Comparison of ENCODE assay signal across 1 cellular context in the genomic region with DNA sequence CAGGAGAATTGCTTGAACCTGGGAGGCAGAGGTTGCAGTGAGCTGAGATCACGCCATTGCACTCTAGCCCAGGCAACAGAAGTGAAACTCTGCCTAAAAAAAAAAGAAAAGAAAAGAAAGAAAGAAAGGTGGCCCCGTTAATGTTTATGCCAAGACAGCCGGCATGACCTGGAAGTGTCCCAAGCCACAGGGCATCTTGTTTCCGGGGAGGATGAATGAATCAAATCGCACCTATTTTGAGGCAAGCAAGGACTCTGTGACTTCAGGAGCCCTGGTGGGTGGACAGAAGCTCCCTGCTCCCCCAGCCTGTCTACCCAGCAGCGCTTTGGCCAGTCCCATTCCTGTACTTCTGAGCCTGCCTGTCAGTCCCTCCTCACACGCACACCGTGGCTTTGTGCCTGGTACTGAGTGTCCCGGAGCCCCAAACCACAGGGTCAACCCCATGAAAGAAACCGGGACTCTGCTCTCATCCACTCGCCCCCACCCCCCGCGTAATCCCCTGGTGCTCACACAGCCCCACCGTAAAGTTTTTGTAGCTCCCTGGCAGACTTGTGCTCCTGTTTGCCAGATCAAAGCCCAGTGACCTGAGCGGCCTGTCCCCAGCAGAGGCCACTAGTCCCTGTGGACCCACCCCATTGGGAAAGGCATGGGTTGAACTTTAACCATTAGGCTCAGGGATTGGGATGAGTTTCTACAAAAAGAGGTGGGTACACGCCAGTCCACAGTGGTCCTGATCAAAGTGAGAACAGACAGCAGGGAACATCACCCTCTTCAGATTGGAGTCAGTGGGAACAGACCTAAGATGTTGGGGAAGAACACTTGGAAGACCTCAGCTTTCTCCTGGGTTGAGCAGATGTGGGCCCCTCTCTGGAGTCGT.
A peak's percentile ranks its signal among the peaks of the same experiment; 100 is the strongest.
TF ChIP-seq lines count a peak whose summit lies in the region.

No MANE protein-coding gene starts in this region.

TF ChIP-seq in HepG2, 621 proteins besides CTCF, POLR2A, EP300 and RAD21 (continued from another document and continues in another):
- peak; percentile 92 for TF ChIP-seq HNF1A (IDR thresholded peaks at IDR 0.05; ENCODE audit: low read depth)
- peak; percentile 96; the same call in 1 of the 2 replicates for TF ChIP-seq HNF1A (CRISPR knock-in tag; IDR thresholded peaks at IDR 0.05; ENCODE audit: borderline replicate concordance)
- TF ChIP-seq ZNF563 (CRISPR knock-in tag; IDR thresholded peaks at IDR 0.05) = peak; percentile 39
- TF ChIP-seq AHR (CRISPR knock-in tag; IDR thresholded peaks at IDR 0.05) = no peak
- peak; percentile 72; the same call in 1 of the 3 replicates for TF ChIP-seq MXI1 (IDR thresholded peaks at IDR 0.05; ENCODE audit: borderline replicate concordance, low read depth, low read length)
- no peak; the same call in 1 of the 2 replicates for TF ChIP-seq CHCHD3 (CRISPR knock-in tag; IDR thresholded peaks at IDR 0.05)
- no peak for TF ChIP-seq SAFB2 (CRISPR knock-in tag; IDR thresholded peaks at IDR 0.05; ENCODE audit: borderline replicate concordance, low read depth)
- TF ChIP-seq DMTF1 (CRISPR knock-in tag; IDR thresholded peaks at IDR 0.05) = no peak
- TF ChIP-seq STAG1 (CRISPR knock-in tag; IDR thresholded peaks at IDR 0.05) = peak; percentile 41
- TF ChIP-seq NCOA2 (CRISPR knock-in tag; IDR thresholded peaks at IDR 0.05) = peak; percentile 64
- TF ChIP-seq ZNF160 (CRISPR knock-in tag; IDR thresholded peaks at IDR 0.05) = peak; percentile 74; the same call in 1 of the 2 replicates
- no peak for TF ChIP-seq ZFYVE20 (CRISPR knock-in tag; IDR thresholded peaks at IDR 0.05; ENCODE audit: borderline replicate concordance, low read depth)
- peak in 1 of 2 experiments; percentile 88; a peak in 2 of 4 replicates for TF ChIP-seq HMGXB4 (CRISPR knock-in tag; IDR thresholded peaks at IDR 0.05; ENCODE audit: borderline replicate concordance in 1 of 2, low read depth in 1 of 2)
- no peak for TF ChIP-seq ESRRA (CRISPR knock-in tag; IDR thresholded peaks at IDR 0.05; ENCODE audit: low read depth)
- TF ChIP-seq SMAD1 (CRISPR knock-in tag; IDR thresholded peaks at IDR 0.05; ENCODE audit: borderline replicate concordance, low read depth) = no peak
- TF ChIP-seq MED13 (CRISPR knock-in tag; IDR thresholded peaks at IDR 0.05) = peak; percentile 57; the same call in 1 of the 2 replicates
- TF ChIP-seq, protein P1, sequence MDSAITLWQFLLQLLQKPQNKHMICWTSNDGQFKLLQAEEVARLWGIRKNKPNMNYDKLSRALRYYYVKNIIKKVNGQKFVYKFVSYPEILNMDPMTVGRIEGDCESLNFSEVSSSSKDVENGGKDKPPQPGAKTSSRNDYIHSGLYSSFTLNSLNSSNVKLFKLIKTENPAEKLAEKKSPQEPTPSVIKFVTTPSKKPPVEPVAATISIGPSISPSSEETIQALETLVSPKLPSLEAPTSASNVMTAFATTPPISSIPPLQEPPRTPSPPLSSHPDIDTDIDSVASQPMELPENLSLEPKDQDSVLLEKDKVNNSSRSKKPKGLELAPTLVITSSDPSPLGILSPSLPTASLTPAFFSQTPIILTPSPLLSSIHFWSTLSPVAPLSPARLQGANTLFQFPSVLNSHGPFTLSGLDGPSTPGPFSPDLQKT (CRISPR knock-in tag; IDR thresholded peaks at IDR 0.05; ENCODE audit: borderline replicate concordance) = no peak
- TF ChIP-seq, protein P2, sequence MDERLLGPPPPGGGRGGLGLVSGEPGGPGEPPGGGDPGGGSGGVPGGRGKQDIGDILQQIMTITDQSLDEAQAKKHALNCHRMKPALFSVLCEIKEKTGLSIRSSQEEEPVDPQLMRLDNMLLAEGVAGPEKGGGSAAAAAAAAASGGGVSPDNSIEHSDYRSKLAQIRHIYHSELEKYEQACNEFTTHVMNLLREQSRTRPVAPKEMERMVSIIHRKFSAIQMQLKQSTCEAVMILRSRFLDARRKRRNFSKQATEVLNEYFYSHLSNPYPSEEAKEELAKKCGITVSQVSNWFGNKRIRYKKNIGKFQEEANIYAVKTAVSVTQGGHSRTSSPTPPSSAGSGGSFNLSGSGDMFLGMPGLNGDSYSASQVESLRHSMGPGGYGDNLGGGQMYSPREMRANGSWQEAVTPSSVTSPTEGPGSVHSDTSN (CRISPR knock-in tag; IDR thresholded peaks at IDR 0.05) = 0 out of 2 replicates have a peak, but pooled peaks have one; percentile 6
- TF ChIP-seq, protein P3, sequence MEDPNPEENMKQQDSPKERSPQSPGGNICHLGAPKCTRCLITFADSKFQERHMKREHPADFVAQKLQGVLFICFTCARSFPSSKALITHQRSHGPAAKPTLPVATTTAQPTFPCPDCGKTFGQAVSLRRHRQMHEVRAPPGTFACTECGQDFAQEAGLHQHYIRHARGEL (CRISPR knock-in tag; IDR thresholded peaks at IDR 0.05) = no peak
- no peak for TF ChIP-seq ZNF543 (CRISPR knock-in tag; IDR thresholded peaks at IDR 0.05)
- peak; percentile 71; the same call in 1 of the 2 replicates for TF ChIP-seq ZNF83 (CRISPR knock-in tag; IDR thresholded peaks at IDR 0.05; ENCODE audit: borderline replicate concordance)
- TF ChIP-seq ZFP90 (CRISPR knock-in tag; IDR thresholded peaks at IDR 0.05; ENCODE audit: borderline replicate concordance) = no peak; the same call in 1 of the 2 replicates
- TF ChIP-seq ZNF235 (CRISPR knock-in tag; IDR thresholded peaks at IDR 0.05; ENCODE audit: borderline replicate concordance) = 0 out of 2 replicates have a peak, but pooled peaks have one; percentile 75
- peak; percentile 71 for TF ChIP-seq ZNF781 (CRISPR knock-in tag; IDR thresholded peaks at IDR 0.05; ENCODE audit: borderline replicate concordance, not compliant biosample characterization)
- TF ChIP-seq EHMT2 (IDR thresholded peaks at IDR 0.05; ENCODE audit: borderline replicate concordance, low read depth, low read length) = no peak
- TF ChIP-seq IRF2 (CRISPR knock-in tag; IDR thresholded peaks at IDR 0.05) = peak; percentile 67
- TF ChIP-seq, protein P4, sequence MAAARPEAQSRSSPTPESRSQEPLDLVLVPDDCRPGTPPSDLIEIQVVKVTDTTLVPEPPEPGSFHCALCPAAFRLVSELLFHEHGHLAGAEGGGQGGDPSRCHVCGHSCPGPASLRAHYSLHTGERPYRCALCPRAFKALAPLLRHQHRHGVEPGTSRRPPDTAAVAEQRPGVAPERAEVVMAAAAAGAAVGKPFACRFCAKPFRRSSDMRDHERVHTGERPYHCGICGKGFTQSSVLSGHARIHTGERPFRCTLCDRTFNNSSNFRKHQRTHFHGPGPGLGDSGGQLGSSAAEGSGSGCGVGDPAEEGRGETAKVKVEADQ (CRISPR knock-in tag; IDR thresholded peaks at IDR 0.05; ENCODE audit: borderline replicate concordance) = peak; percentile 67; the same call in 1 of the 2 replicates
- TF ChIP-seq SP1 (IDR thresholded peaks at IDR 0.05) = no peak
- TF ChIP-seq SP1 (CRISPR knock-in tag; IDR thresholded peaks at IDR 0.05) = peak; percentile 44; the same call in 1 of the 2 replicates
- 0 out of 2 replicates have a peak, but pooled peaks have one; percentile 3 for TF ChIP-seq ZNF292 (CRISPR knock-in tag; IDR thresholded peaks at IDR 0.05; ENCODE audit: borderline replicate concordance, low read depth)
- TF ChIP-seq SP4 (CRISPR knock-in tag; IDR thresholded peaks at IDR 0.05) = peak; percentile 65; the same call in 1 of the 2 replicates
- TF ChIP-seq GTF2F1 (IDR thresholded peaks at IDR 0.05; ENCODE audit: low read length) = no peak
- no peak for TF ChIP-seq ZNF343 (CRISPR knock-in tag; IDR thresholded peaks at IDR 0.05)
- peak; percentile 67; the same call in 1 of the 2 replicates for TF ChIP-seq MZF1 (CRISPR knock-in tag; IDR thresholded peaks at IDR 0.05; ENCODE audit: borderline replicate concordance)
- TF ChIP-seq ZFY (CRISPR knock-in tag; IDR thresholded peaks at IDR 0.05) = peak; percentile 73
- TF ChIP-seq MED1 (CRISPR knock-in tag; IDR thresholded peaks at IDR 0.05) = peak; percentile 89
- TF ChIP-seq ZNF275 (CRISPR knock-in tag; IDR thresholded peaks at IDR 0.05; ENCODE audit: borderline replicate concordance) = peak; percentile 42; the same call in 1 of the 2 replicates
- peak; percentile 82 for TF ChIP-seq ZNF792 (CRISPR knock-in tag; IDR thresholded peaks at IDR 0.05)
- 0 out of 2 replicates have a peak, but pooled peaks have one; percentile 36 for TF ChIP-seq TRAFD1 (CRISPR knock-in tag; IDR thresholded peaks at IDR 0.05; ENCODE audit: borderline replicate concordance)
- peak; percentile 38 for TF ChIP-seq KDM5B (CRISPR knock-in tag; IDR thresholded peaks at IDR 0.05; ENCODE audit: borderline replicate concordance)
- peak; percentile 61 for TF ChIP-seq GATAD1 (CRISPR knock-in tag; IDR thresholded peaks at IDR 0.05)
- no peak; the same call in 1 of the 2 replicates for TF ChIP-seq SNAI1 (CRISPR knock-in tag; IDR thresholded peaks at IDR 0.05; ENCODE audit: borderline replicate concordance)
- TF ChIP-seq KDM1A (CRISPR knock-in tag; IDR thresholded peaks at IDR 0.05) = 0 out of 2 replicates have a peak, but pooled peaks have one; percentile 25
- no peak; the same call in 1 of the 2 replicates for TF ChIP-seq ZNF44 (CRISPR knock-in tag; IDR thresholded peaks at IDR 0.05)
- peak; percentile 23; the same call in 1 of the 2 replicates for TF ChIP-seq ZNF232 (CRISPR knock-in tag; IDR thresholded peaks at IDR 0.05; ENCODE audit: borderline replicate concordance)
